Comparison of ENCODE assay signal across 17 cellular contexts in the genomic region with DNA sequence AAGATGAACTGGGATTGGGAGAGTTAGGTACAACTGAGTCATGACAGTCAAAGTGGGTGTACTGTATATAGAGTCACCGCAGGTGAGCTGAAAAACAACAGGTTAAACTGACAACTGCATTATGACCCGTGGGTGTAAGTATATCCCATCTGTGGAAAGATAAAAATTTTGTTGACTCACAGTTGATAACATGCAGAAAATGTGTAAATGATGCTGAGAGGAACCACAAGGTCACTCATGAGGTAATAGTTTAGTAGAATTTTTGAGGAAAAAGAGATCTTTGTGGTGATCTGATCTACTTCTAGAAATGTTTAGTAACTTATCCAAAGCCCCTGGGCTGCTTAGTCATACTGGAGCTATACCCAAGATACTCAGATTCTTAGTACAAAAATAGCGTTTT. TPM values are rescaled to one million over a fixed set of nuclear protein-coding genes. Genes with fewer than 3 reads are reported as not detected.
"Had no signal": no experiment of that assay in that cellular context is flagged by ENCODE, and none has a peak within 500 bp of the region (broad histone marks: within the 10 kb centered on the region; RNA-seq: fewer than 3 reads in every experiment).

No MANE protein-coding gene starts in this region.

- H3K4me3 Mint-ChIP-seq: activated CD4-positive, alpha-beta memory T cell treated with anti-CD3 and anti-CD28 coated beads, Interleukin-2, amount 10 ng/mL, durations not matched to agents 7 days and 5 days; activated naive CD4-positive, alpha-beta T cell treated with anti-CD3 and anti-CD28 coated beads, Interleukin-2, amount 50 U/mL, for 24 hours; natural killer cell had no signal

- ATAC-seq: left lobe of liver, mucosa of descending colon, right cardiac atrium had no signal

- DNase-seq: activated CD4-positive, alpha-beta memory T cell treated with anti-CD3 and anti-CD28 coated beads, Interleukin-2, amount 10 ng/mL, durations not matched to agents 7 days and 5 days; amygdala; dermis blood vessel endothelial cell; mucosa of descending colon; natural killer cell; nucleus accumbens; right cardiac atrium; stimulated activated CD4-positive, alpha-beta T cell treated with anti-CD3 and anti-CD28 coated beads, Interleukin-1b, Interleukin-23, amount 100 ng/mL, for 48 hours; stimulated activated naive CD4-positive, alpha-beta T cell; substantia nigra; transverse colon had no signal

- H3K4me1 Mint-ChIP-seq: activated CD4-positive, alpha-beta memory T cell treated with anti-CD3 and anti-CD28 coated beads, Interleukin-2, amount 10 ng/mL, durations not matched to agents 7 days and 5 days; activated naive CD4-positive, alpha-beta T cell treated with anti-CD3 and anti-CD28 coated beads, Interleukin-2, amount 50 U/mL, for 24 hours had no signal

- H3K36me3 Mint-ChIP-seq: activated naive CD4-positive, alpha-beta T cell treated with anti-CD3 and anti-CD28 coated beads, Interleukin-2, amount 50 U/mL, for 24 hours; natural killer cell had no signal

- H3K9me3 Mint-ChIP-seq: activated CD4-positive, alpha-beta memory T cell treated with anti-CD3 and anti-CD28 coated beads, Interleukin-2, amount 10 ng/mL, durations not matched to agents 7 days and 5 days; activated naive CD4-positive, alpha-beta T cell treated with anti-CD3 and anti-CD28 coated beads, Interleukin-2, amount 50 U/mL, for 24 hours; activated T-helper 2 cell treated with anti-CD3 and anti-CD28 coated beads, Interferon-gamma antibody, Interleukin-2, Interleukin-4, amounts not matched to agents 10 μg/mL and 5 μg/mL and 100 μg/mL, durations not matched to agents 14 hours and 24 hours and 36 hours; natural killer cell had no signal

- H3K27ac Mint-ChIP-seq: activated CD4-positive, alpha-beta memory T cell treated with anti-CD3 and anti-CD28 coated beads, Interleukin-2, amount 10 ng/mL, durations not matched to agents 7 days and 5 days; activated naive CD4-positive, alpha-beta T cell treated with anti-CD3 and anti-CD28 coated beads, Interleukin-2, amount 50 U/mL, for 24 hours; activated T-helper 2 cell treated with anti-CD3 and anti-CD28 coated beads, Interferon-gamma antibody, Interleukin-2, Interleukin-4, amounts not matched to agents 10 μg/mL and 5 μg/mL and 100 μg/mL, durations not matched to agents 14 hours and 24 hours and 36 hours; natural killer cell had no signal

RNA-seq across cellular contexts. Expression of a gene that starts 0.8 kb away (rescaled TPM):
- total RNA-seq: activated CD4-positive, alpha-beta memory T cell treated with anti-CD3 and anti-CD28 coated beads, Interleukin-2, amount 10 ng/mL, durations not matched to agents 7 days and 5 days; activated T-helper 2 cell treated with anti-CD3 and anti-CD28 coated beads, Interferon-gamma antibody, Interleukin-2, Interleukin-4, amounts not matched to agents 10 μg/mL and 5 μg/mL and 100 μg/mL, durations not matched to agents 14 hours and 24 hours and 36 hours; breast epithelium; dermis blood vessel endothelial cell; left lobe of liver; mucosa of descending colon; natural killer cell; posterior vena cava; transverse colon had no signal

RNA-seq across cellular contexts. Expression of a gene that starts 13.5 kb away (rescaled TPM):
- total RNA-seq: activated CD4-positive, alpha-beta memory T cell treated with anti-CD3 and anti-CD28 coated beads, Interleukin-2, amount 10 ng/mL, durations not matched to agents 7 days and 5 days; dermis blood vessel endothelial cell; left lobe of liver had no signal

RNA-seq across cellular contexts. Expression of a gene that starts 52.8 kb away (rescaled TPM):
- total RNA-seq: activated CD4-positive, alpha-beta memory T cell treated with anti-CD3 and anti-CD28 coated beads, Interleukin-2, amount 10 ng/mL, durations not matched to agents 7 days and 5 days; activated T-helper 2 cell treated with anti-CD3 and anti-CD28 coated beads, Interferon-gamma antibody, Interleukin-2, Interleukin-4, amounts not matched to agents 10 μg/mL and 5 μg/mL and 100 μg/mL, durations not matched to agents 14 hours and 24 hours and 36 hours; breast epithelium; cerebellum; dermis blood vessel endothelial cell; left lobe of liver; mucosa of descending colon; natural killer cell; posterior vena cava; right cardiac atrium; transverse colon had no signal
